Comparison of ENCODE assay signal across 1 cellular context in genomic region chr5:173573126-173573960, GRCh38.
TF ChIP-seq lines count a peak whose summit lies in the region.

No MANE protein-coding gene starts in this region.

TF ChIP-seq in GM12878, 131 proteins besides CTCF, POLR2A, EP300 and RAD21 (continued from another document):
- no peak for TF ChIP-seq SMAD5 (IDR thresholded peaks at IDR 0.05; ENCODE audit: low read depth)
- no peak for TF ChIP-seq EZH2 (IDR thresholded peaks at IDR 0.05; ENCODE audit: borderline replicate concordance, control insufficient read depth, low read depth, low read length)
- 0 out of 4 replicates have a peak, but pooled peaks of 1 of the 2 experiments have one; percentile 14 for TF ChIP-seq IKZF2 (IDR thresholded peaks at IDR 0.05)
- no peak for TF ChIP-seq MXI1 (IDR thresholded peaks at IDR 0.05; ENCODE audit: low read depth, low read length)
- TF ChIP-seq SMC3 (IDR thresholded peaks at IDR 0.05; ENCODE audit: borderline replicate concordance, low read length): peak; percentile 65
- peak; percentile 70 for TF ChIP-seq YY1 (IDR thresholded peaks at IDR 0.05; ENCODE audit: low read depth, low read length)
